ENCODE assay signal across 1 cellular context in the genomic region with DNA sequence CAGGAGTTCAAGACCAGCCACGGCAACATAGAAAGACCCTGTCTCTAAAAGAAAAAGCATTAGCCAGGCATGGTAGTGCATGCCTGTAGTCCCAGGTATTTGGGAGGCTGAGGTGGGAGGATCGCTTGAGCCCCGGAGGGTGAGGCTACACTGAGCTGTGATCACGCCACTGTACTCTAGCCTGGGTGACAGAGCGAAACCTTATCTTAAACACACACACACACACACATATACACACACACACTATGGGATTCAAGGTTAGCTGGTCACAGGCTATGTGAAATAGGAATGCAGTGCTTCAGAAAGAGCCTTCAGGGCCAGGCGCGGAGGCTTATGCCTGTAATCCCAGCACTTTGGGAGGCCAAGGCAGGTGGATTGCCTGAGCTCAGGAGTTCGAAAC.
TF ChIP-seq lines count a peak whose summit lies in the region.

No MANE protein-coding gene starts in this region.

TF ChIP-seq in A549, 52 proteins besides CTCF, POLR2A, EP300 and RAD21 (continued from another document):
- TF ChIP-seq, protein P1, sequence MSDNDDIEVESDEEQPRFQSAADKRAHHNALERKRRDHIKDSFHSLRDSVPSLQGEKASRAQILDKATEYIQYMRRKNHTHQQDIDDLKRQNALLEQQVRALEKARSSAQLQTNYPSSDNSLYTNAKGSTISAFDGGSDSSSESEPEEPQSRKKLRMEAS (IDR thresholded peaks at IDR 0.05): no peak
- TF ChIP-seq CBX2 (IDR thresholded peaks at IDR 0.05; ENCODE audit: borderline replicate concordance, low read depth) (no peak), RFX5 (IDR thresholded peaks at IDR 0.05) (no peak), HDAC2 (IDR thresholded peaks at IDR 0.05) (no peak), HEYL (CRISPR knock-in tag; IDR thresholded peaks at IDR 0.05) (no peak), JUNB (IDR thresholded peaks at IDR 0.05) (no peak), KDM5A (IDR thresholded peaks at IDR 0.05) (no peak), FOSB (CRISPR knock-in tag; IDR thresholded peaks at IDR 0.05) (no peak), ZNF302 (CRISPR knock-in tag; IDR thresholded peaks at IDR 0.05) (no peak), FOSL2 (IDR thresholded peaks at IDR 0.05) (no peak), FOSL2 (CRISPR knock-in tag; IDR thresholded peaks at IDR 0.05) (no peak), CHD4 (IDR thresholded peaks at IDR 0.05; ENCODE audit: borderline replicate concordance) (no peak)
